Comparison of ENCODE assay signal across 1 cellular context in the genomic region with DNA sequence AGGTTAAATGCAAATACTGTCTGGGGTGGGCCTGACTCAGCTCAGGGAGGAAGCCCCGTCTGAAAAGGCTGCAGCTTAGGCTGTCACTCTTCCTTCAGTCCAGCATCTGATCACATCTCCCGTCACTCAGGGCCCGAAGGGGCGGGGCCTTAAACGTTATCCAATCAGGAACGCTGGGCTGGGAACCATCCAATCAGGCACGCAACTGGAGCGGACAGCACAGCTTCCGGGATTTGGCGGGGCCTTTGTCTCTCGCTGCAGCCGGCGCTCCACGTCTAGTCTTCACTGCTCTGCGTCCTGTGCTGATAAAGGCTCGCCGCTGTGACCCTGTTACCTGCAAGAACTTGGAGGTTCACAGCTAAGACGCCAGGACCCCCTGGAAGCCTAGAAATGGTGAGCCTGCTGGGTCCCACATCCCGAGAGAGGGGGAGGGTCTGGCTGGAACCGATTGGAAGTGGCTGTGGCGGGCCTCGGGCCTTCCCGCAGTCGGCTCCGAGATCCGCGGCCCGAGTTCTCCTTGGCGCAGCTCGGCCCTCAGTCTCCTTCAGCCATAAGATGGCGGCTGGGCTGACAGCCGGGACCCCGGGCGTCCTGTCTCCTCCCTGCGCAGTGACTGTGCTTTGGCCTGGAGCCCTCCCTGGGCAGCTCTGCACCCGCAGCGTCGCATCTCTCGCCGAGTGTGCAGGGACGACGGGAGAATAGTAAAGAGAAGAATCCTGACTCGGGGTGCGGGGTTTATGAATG.
TF ChIP-seq lines count a peak whose summit lies in the region.

ZNF92 (plus strand) TSS at position 248 of the 744 bp plus-strand sequence; CDS start at position 391, 143 bp downstream.

TF ChIP-seq in HepG2, 621 proteins besides CTCF, POLR2A, EP300 and RAD21 (continued from another document and continues in another):
- TF ChIP-seq, protein P1, sequence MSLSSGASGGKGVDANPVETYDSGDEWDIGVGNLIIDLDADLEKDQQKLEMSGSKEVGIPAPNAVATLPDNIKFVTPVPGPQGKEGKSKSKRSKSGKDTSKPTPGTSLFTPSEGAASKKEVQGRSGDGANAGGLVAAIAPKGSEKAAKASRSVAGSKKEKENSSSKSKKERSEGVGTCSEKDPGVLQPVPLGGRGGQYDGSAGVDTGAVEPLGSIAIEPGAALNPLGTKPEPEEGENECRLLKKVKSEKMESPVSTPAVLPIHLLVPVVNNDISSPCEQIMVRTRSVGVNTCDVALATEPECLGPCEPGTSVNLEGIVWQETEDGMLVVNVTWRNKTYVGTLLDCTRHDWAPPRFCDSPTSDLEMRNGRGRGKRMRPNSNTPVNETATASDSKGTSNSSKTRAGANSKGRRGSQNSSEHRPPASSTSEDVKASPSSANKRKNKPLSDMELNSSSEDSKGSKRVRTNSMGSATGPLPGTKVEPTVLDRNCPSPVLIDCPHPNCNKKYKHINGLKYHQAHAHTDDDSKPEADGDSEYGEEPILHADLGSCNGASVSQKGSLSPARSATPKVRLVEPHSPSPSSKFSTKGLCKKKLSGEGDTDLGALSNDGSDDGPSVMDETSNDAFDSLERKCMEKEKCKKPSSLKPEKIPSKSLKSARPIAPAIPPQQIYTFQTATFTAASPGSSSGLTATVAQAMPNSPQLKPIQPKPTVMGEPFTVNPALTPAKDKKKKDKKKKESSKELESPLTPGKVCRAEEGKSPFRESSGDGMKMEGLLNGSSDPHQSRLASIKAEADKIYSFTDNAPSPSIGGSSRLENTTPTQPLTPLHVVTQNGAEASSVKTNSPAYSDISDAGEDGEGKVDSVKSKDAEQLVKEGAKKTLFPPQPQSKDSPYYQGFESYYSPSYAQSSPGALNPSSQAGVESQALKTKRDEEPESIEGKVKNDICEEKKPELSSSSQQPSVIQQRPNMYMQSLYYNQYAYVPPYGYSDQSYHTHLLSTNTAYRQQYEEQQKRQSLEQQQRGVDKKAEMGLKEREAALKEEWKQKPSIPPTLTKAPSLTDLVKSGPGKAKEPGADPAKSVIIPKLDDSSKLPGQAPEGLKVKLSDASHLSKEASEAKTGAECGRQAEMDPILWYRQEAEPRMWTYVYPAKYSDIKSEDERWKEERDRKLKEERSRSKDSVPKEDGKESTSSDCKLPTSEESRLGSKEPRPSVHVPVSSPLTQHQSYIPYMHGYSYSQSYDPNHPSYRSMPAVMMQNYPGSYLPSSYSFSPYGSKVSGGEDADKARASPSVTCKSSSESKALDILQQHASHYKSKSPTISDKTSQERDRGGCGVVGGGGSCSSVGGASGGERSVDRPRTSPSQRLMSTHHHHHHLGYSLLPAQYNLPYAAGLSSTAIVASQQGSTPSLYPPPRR (CRISPR knock-in tag; IDR thresholded peaks at IDR 0.05; ENCODE audit: borderline replicate concordance): peak; percentile 66; the same call in 1 of the 2 replicates
- no peak for TF ChIP-seq RELA (CRISPR knock-in tag; IDR thresholded peaks at IDR 0.05)
- no peak for TF ChIP-seq RNF219 (CRISPR knock-in tag; IDR thresholded peaks at IDR 0.05)
- no peak for TF ChIP-seq ZNF737 (CRISPR knock-in tag; IDR thresholded peaks at IDR 0.05; ENCODE audit: borderline replicate concordance)
- TF ChIP-seq CHCHD3 (CRISPR knock-in tag; IDR thresholded peaks at IDR 0.05): no peak
- 0 out of 2 replicates have a peak, but pooled peaks have one; percentile 44 for TF ChIP-seq ZNF557 (CRISPR knock-in tag; IDR thresholded peaks at IDR 0.05)
- TF ChIP-seq IKZF1 (IDR thresholded peaks at IDR 0.05): no peak
- TF ChIP-seq KDM4B (CRISPR knock-in tag; IDR thresholded peaks at IDR 0.05): no peak
- peak; percentile 10; the same call in 1 of the 2 replicates for TF ChIP-seq ARID3A (IDR thresholded peaks at IDR 0.05; ENCODE audit: low read depth, low read length)
- no peak for TF ChIP-seq SRF (IDR thresholded peaks at IDR 0.05; ENCODE audit: low read depth, low read length)
- no peak for TF ChIP-seq GABPA (IDR thresholded peaks at IDR 0.05; ENCODE audit: low read depth, low read length)
- peak; percentile 54; the same call in 1 of the 2 replicates for TF ChIP-seq GABPA (CRISPR knock-in tag; IDR thresholded peaks at IDR 0.05; ENCODE audit: low read depth)
- no peak for TF ChIP-seq USF2 (IDR thresholded peaks at IDR 0.05; ENCODE audit: low read depth, low read length)
- TF ChIP-seq USF2 (CRISPR knock-in tag; IDR thresholded peaks at IDR 0.05; ENCODE audit: borderline replicate concordance): no peak
- TF ChIP-seq TCF12 (IDR thresholded peaks at IDR 0.05): no peak
- TF ChIP-seq TCF12 (CRISPR knock-in tag; IDR thresholded peaks at IDR 0.05): no peak
- TF ChIP-seq, protein P2, sequence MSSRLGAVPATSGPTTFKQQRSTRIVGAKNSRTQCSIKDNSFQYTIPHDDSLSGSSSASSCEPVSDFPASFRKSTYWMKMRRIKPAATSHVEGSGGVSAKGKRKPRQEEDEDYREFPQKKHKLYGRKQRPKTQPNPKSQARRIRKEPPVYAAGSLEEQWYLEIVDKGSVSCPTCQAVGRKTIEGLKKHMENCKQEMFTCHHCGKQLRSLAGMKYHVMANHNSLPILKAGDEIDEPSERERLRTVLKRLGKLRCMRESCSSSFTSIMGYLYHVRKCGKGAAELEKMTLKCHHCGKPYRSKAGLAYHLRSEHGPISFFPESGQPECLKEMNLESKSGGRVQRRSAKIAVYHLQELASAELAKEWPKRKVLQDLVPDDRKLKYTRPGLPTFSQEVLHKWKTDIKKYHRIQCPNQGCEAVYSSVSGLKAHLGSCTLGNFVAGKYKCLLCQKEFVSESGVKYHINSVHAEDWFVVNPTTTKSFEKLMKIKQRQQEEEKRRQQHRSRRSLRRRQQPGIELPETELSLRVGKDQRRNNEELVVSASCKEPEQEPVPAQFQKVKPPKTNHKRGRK (CRISPR knock-in tag; IDR thresholded peaks at IDR 0.05): no peak
- TF ChIP-seq BORCS8-MEF2B (CRISPR knock-in tag; IDR thresholded peaks at IDR 0.05): peak; percentile 92
- peak; percentile 91 for TF ChIP-seq TAF1 (CRISPR knock-in tag; IDR thresholded peaks at IDR 0.05)
- TF ChIP-seq, protein P3, sequence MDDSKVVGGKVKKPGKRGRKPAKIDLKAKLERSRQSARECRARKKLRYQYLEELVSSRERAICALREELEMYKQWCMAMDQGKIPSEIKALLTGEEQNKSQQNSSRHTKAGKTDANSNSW (CRISPR knock-in tag; IDR thresholded peaks at IDR 0.05; ENCODE audit: borderline replicate concordance): no peak
- TF ChIP-seq CENPT (CRISPR knock-in tag; IDR thresholded peaks at IDR 0.05; ENCODE audit: low read depth): no peak
- TF ChIP-seq ZNF558 (CRISPR knock-in tag; IDR thresholded peaks at IDR 0.05; ENCODE audit: borderline replicate concordance): peak; percentile 69; the same call in 1 of the 2 replicates
- peak; percentile 71 for TF ChIP-seq CREB1 (IDR thresholded peaks at IDR 0.05)
- peak; percentile 75 for TF ChIP-seq CREB1 (CRISPR knock-in tag; IDR thresholded peaks at IDR 0.05)
- no peak for TF ChIP-seq ZNF7 (CRISPR knock-in tag; IDR thresholded peaks at IDR 0.05)
- TF ChIP-seq PBX2 (CRISPR knock-in tag; IDR thresholded peaks at IDR 0.05): peak; percentile 88
- TF ChIP-seq, protein P4, sequence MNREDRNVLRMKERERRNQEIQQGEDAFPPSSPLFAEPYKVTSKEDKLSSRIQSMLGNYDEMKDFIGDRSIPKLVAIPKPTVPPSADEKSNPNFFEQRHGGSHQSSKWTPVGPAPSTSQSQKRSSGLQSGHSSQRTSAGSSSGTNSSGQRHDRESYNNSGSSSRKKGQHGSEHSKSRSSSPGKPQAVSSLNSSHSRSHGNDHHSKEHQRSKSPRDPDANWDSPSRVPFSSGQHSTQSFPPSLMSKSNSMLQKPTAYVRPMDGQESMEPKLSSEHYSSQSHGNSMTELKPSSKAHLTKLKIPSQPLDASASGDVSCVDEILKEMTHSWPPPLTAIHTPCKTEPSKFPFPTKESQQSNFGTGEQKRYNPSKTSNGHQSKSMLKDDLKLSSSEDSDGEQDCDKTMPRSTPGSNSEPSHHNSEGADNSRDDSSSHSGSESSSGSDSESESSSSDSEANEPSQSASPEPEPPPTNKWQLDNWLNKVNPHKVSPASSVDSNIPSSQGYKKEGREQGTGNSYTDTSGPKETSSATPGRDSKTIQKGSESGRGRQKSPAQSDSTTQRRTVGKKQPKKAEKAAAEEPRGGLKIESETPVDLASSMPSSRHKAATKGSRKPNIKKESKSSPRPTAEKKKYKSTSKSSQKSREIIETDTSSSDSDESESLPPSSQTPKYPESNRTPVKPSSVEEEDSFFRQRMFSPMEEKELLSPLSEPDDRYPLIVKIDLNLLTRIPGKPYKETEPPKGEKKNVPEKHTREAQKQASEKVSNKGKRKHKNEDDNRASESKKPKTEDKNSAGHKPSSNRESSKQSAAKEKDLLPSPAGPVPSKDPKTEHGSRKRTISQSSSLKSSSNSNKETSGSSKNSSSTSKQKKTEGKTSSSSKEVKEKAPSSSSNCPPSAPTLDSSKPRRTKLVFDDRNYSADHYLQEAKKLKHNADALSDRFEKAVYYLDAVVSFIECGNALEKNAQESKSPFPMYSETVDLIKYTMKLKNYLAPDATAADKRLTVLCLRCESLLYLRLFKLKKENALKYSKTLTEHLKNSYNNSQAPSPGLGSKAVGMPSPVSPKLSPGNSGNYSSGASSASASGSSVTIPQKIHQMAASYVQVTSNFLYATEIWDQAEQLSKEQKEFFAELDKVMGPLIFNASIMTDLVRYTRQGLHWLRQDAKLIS (CRISPR knock-in tag; IDR thresholded peaks at IDR 0.05): no peak; the same call in 1 of the 2 replicates
- peak; percentile 68 for TF ChIP-seq ZNF883 (CRISPR knock-in tag; IDR thresholded peaks at IDR 0.05; ENCODE audit: not compliant biosample characterization)
- TF ChIP-seq REPIN1 (CRISPR knock-in tag; IDR thresholded peaks at IDR 0.05; ENCODE audit: borderline replicate concordance, low read depth): peak; percentile 66; the same call in 1 of the 2 replicates
- no peak for TF ChIP-seq NFIC (IDR thresholded peaks at IDR 0.05; ENCODE audit: low read length)
- peak; percentile 71 for TF ChIP-seq MAX (IDR thresholded peaks at IDR 0.05)
- peak; percentile 91 for TF ChIP-seq ZNF619 (CRISPR knock-in tag; IDR thresholded peaks at IDR 0.05)
- TF ChIP-seq ZNF274 (CRISPR knock-in tag; IDR thresholded peaks at IDR 0.05): peak; percentile 51; the same call in 1 of the 2 replicates
- peak; percentile 35; the same call in 1 of the 2 replicates for TF ChIP-seq ZNF614 (CRISPR knock-in tag; IDR thresholded peaks at IDR 0.05; ENCODE audit: borderline replicate concordance)
- peak; percentile 58; the same call in 1 of the 2 replicates for TF ChIP-seq ESRRA (CRISPR knock-in tag; IDR thresholded peaks at IDR 0.05; ENCODE audit: low read depth)
- peak; percentile 59; the same call in 1 of the 2 replicates for TF ChIP-seq IRX3 (CRISPR knock-in tag; IDR thresholded peaks at IDR 0.05; ENCODE audit: borderline replicate concordance, low read depth)
- TF ChIP-seq FOXC1 (CRISPR knock-in tag; IDR thresholded peaks at IDR 0.05; ENCODE audit: borderline replicate concordance): peak; percentile 60; the same call in 1 of the 2 replicates
